Comparison of ENCODE assay signal across 1 cellular context in the genomic region with DNA sequence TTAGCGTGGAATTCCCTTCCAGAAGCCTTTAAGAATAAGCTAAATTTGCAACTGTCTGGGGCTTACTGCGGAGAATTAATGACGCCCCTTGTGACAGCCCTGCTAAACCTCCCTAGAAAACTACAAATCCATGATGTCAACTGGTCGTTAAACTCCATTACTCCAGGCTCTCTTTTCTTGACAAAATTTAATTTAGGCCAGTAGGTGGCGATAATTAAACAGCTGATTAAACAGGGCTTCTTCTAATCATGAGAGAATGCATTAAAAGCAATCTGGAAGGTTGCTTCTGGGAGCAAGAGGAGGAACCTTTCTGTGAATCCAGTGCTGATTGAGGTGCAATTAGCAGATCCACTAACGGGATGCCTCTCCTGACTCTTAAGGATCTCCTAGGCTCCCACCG.
TF ChIP-seq lines count a peak whose summit lies in the region.

No MANE protein-coding gene starts in this region.

TF ChIP-seq in SK-N-SH, 30 proteins besides CTCF, POLR2A, EP300 and RAD21 (continued from another document):
- no peak for TF ChIP-seq REST (IDR thresholded peaks at IDR 0.05; ENCODE audit: low read depth, low read length)
